1 cellular context compared by ENCODE assay signal in the genomic region with DNA sequence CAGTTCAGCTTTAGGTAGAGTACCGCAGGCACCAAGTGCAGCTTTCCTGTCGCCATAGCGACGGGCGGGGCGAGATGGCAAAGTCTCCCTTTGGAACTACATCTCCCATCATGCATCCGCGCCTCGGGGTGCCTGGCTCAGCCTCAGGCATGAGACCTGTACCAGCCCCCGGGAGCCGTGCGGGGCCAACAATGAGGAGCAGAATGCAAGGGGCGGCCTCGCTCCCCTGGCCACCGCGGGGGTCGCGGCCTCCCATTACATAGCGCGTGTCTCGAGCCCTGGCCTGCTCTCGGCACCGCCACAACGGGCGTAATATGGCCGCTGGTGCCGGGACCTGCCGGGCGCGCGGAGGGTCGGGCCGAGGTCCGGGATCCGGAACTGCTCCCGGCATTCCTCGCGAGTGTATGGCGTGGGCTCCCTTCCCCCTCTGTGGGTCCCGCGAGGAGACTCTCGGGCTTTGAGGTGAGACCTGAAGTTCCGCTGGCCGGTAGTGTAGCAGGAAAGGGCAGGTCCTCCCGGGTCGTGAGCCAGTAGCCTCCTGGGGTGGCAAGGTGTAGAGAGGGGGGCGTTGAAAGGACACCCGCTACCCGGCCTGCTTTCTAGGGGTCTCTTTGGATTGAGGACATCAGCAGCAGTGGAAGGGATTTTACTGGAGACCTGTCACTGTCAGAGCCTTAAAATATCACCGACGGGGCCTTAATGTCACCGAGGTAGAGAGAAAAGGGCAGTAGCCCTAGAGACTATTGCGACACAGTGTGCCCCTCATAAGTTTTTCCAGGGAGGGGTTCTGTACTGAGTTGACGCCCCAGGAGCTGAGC.
TF ChIP-seq lines count a peak whose summit lies in the region.

A gene with protein sequence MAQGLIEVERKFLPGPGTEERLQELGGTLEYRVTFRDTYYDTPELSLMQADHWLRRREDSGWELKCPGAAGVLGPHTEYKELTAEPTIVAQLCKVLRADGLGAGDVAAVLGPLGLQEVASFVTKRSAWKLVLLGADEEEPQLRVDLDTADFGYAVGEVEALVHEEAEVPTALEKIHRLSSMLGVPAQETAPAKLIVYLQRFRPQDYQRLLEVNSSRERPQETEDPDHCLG (plus strand): TSS at position 390 of the 818 bp plus-strand sequence. CDS start 487 bp downstream, outside the sequence.

TF ChIP-seq in HepG2, 621 proteins besides CTCF, POLR2A, EP300 and RAD21 (continued from another document and continues in another):
- TF ChIP-seq SMC3 (IDR thresholded peaks at IDR 0.05; ENCODE audit: low read length) (no peak; the same call in 1 of the 2 replicates), ZNF30 (CRISPR knock-in tag; IDR thresholded peaks at IDR 0.05) (peak; percentile 93), HOXD1 (CRISPR knock-in tag; IDR thresholded peaks at IDR 0.05) (peak; percentile 85; the same call in 1 of the 2 replicates), ZNF781 (CRISPR knock-in tag; IDR thresholded peaks at IDR 0.05; ENCODE audit: borderline replicate concordance, not compliant biosample characterization) (peak; percentile 99), ZFX (CRISPR knock-in tag; IDR thresholded peaks at IDR 0.05; ENCODE audit: low read depth) (peak; percentile 100), TSC22D2 (CRISPR knock-in tag; IDR thresholded peaks at IDR 0.05; ENCODE audit: borderline replicate concordance) (peak; percentile 97), PHF20 (CRISPR knock-in tag; IDR thresholded peaks at IDR 0.05) (peak; percentile 98), ZBTB4 (CRISPR knock-in tag; IDR thresholded peaks at IDR 0.05; ENCODE audit: borderline replicate concordance) (peak; percentile 93; the same call in 1 of the 2 replicates), FOSL1 (CRISPR knock-in tag; IDR thresholded peaks at IDR 0.05; ENCODE audit: borderline replicate concordance) (no peak; the same call in 1 of the 2 replicates), ZNF138 (CRISPR knock-in tag; IDR thresholded peaks at IDR 0.05; ENCODE audit: low read depth) (peak; percentile 98), ATF7 (IDR thresholded peaks at IDR 0.05) (no peak), ATF7 (CRISPR knock-in tag; IDR thresholded peaks at IDR 0.05) (peak; percentile 91; the same call in 1 of the 2 replicates), MTA1 (CRISPR knock-in tag; IDR thresholded peaks at IDR 0.05; ENCODE audit: borderline replicate concordance) (peak; percentile 98), FOXJ3 (CRISPR knock-in tag; IDR thresholded peaks at IDR 0.05; ENCODE audit: borderline replicate concordance) (peak; percentile 95), ZKSCAN1 (IDR thresholded peaks at IDR 0.05; ENCODE audit: low read length) (peak; percentile 57; the same call in 1 of the 2 replicates), SP140L (CRISPR knock-in tag; IDR thresholded peaks at IDR 0.05; ENCODE audit: borderline replicate concordance) (peak; percentile 93; the same call in 1 of the 2 replicates), ZNF337 (CRISPR knock-in tag; IDR thresholded peaks at IDR 0.05; ENCODE audit: borderline replicate concordance, low read depth) (peak; percentile 99; the same call in 1 of the 2 replicates), ZNF292 (CRISPR knock-in tag; IDR thresholded peaks at IDR 0.05; ENCODE audit: borderline replicate concordance, low read depth) (peak; percentile 79; the same call in 1 of the 2 replicates), PAWR (CRISPR knock-in tag; IDR thresholded peaks at IDR 0.05; ENCODE audit: borderline replicate concordance) (peak; percentile 99; the same call in 1 of the 2 replicates), ZNF850 (CRISPR knock-in tag; conservative IDR thresholded peaks at IDR 0.05) (peak; percentile 98), NRL (CRISPR knock-in tag; IDR thresholded peaks at IDR 0.05; ENCODE audit: borderline replicate concordance) (peak; percentile 100), SNAI1 (CRISPR knock-in tag; IDR thresholded peaks at IDR 0.05; ENCODE audit: borderline replicate concordance) (peak; percentile 98), IKZF1 (IDR thresholded peaks at IDR 0.05) (no peak), ZNF274 (CRISPR knock-in tag; IDR thresholded peaks at IDR 0.05) (peak; percentile 99), MAZ (IDR thresholded peaks at IDR 0.05; ENCODE audit: borderline replicate concordance, low read depth, low read length) (peak; percentile 72), MAZ (CRISPR knock-in tag; IDR thresholded peaks at IDR 0.05; ENCODE audit: low read depth) (peak; percentile 99), NR2F1 (CRISPR knock-in tag; IDR thresholded peaks at IDR 0.05) (peak in 1 of 2 experiments; percentile 40; a peak in 2 of 4 replicates), ZFAT (CRISPR knock-in tag; conservative IDR thresholded peaks at IDR 0.05) (0 out of 2 replicates have a peak, but pooled peaks have one; percentile 27), KMT2A (CRISPR knock-in tag; IDR thresholded peaks at IDR 0.05) (peak; percentile 92), KDM1A (CRISPR knock-in tag; IDR thresholded peaks at IDR 0.05) (peak; percentile 59), HDAC6 (IDR thresholded peaks at IDR 0.05; ENCODE audit: low read depth, low read length) (no peak), ZNF777 (CRISPR knock-in tag; IDR thresholded peaks at IDR 0.05) (peak; percentile 85), IKZF4 (CRISPR knock-in tag; IDR thresholded peaks at IDR 0.05; ENCODE audit: borderline replicate concordance, low read depth, not compliant biosample characterization) (peak; percentile 99), RARA (CRISPR knock-in tag; IDR thresholded peaks at IDR 0.05) (peak; percentile 72), ZFP90 (CRISPR knock-in tag; IDR thresholded peaks at IDR 0.05; ENCODE audit: borderline replicate concordance) (peak; percentile 98), IRX3 (CRISPR knock-in tag; IDR thresholded peaks at IDR 0.05; ENCODE audit: borderline replicate concordance, low read depth) (peak; percentile 95; the same call in 1 of the 2 replicates), TOPORS (CRISPR knock-in tag; IDR thresholded peaks at IDR 0.05) (peak; percentile 99), ZNF530 (CRISPR knock-in tag; IDR thresholded peaks at IDR 0.05; ENCODE audit: low read depth) (no peak), ZNF510 (CRISPR knock-in tag; IDR thresholded peaks at IDR 0.05; ENCODE audit: low read depth) (peak; percentile 87), TERF1 (CRISPR knock-in tag; IDR thresholded peaks at IDR 0.05) (no peak), PTBP1 (IDR thresholded peaks at IDR 0.05; ENCODE audit: low read depth, low read length, poor library complexity, severe bottlenecking) (peak; percentile 72)
- TF ChIP-seq, protein P1, sequence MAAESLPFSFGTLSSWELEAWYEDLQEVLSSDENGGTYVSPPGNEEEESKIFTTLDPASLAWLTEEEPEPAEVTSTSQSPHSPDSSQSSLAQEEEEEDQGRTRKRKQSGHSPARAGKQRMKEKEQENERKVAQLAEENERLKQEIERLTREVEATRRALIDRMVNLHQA (CRISPR knock-in tag; IDR thresholded peaks at IDR 0.05), result peak; percentile 66; the same call in 1 of the 2 replicates
- TF ChIP-seq, protein P2, sequence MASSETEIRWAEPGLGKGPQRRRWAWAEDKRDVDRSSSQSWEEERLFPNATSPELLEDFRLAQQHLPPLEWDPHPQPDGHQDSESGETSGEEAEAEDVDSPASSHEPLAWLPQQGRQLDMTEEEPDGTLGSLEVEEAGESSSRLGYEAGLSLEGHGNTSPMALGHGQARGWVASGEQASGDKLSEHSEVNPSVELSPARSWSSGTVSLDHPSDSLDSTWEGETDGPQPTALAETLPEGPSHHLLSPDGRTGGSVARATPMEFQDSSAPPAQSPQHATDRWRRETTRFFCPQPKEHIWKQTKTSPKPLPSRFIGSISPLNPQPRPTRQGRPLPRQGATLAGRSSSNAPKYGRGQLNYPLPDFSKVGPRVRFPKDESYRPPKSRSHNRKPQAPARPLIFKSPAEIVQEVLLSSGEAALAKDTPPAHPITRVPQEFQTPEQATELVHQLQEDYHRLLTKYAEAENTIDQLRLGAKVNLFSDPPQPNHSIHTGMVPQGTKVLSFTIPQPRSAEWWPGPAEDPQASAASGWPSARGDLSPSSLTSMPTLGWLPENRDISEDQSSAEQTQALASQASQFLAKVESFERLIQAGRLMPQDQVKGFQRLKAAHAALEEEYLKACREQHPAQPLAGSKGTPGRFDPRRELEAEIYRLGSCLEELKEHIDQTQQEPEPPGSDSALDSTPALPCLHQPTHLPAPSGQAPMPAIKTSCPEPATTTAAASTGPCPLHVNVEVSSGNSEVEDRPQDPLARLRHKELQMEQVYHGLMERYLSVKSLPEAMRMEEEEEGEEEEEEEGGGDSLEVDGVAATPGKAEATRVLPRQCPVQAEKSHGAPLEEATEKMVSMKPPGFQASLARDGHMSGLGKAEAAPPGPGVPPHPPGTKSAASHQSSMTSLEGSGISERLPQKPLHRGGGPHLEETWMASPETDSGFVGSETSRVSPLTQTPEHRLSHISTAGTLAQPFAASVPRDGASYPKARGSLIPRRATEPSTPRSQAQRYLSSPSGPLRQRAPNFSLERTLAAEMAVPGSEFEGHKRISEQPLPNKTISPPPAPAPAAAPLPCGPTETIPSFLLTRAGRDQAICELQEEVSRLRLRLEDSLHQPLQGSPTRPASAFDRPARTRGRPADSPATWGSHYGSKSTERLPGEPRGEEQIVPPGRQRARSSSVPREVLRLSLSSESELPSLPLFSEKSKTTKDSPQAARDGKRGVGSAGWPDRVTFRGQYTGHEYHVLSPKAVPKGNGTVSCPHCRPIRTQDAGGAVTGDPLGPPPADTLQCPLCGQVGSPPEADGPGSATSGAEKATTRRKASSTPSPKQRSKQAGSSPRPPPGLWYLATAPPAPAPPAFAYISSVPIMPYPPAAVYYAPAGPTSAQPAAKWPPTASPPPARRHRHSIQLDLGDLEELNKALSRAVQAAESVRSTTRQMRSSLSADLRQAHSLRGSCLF (CRISPR knock-in tag; IDR thresholded peaks at IDR 0.05; ENCODE audit: borderline replicate concordance), result peak; percentile 88
- TF ChIP-seq, protein P3, sequence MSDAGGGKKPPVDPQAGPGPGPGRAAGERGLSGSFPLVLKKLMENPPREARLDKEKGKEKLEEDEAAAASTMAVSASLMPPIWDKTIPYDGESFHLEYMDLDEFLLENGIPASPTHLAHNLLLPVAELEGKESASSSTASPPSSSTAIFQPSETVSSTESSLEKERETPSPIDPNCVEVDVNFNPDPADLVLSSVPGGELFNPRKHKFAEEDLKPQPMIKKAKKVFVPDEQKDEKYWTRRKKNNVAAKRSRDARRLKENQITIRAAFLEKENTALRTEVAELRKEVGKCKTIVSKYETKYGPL (CRISPR knock-in tag; IDR thresholded peaks at IDR 0.05), result peak; percentile 62
- TF ChIP-seq, protein P4, sequence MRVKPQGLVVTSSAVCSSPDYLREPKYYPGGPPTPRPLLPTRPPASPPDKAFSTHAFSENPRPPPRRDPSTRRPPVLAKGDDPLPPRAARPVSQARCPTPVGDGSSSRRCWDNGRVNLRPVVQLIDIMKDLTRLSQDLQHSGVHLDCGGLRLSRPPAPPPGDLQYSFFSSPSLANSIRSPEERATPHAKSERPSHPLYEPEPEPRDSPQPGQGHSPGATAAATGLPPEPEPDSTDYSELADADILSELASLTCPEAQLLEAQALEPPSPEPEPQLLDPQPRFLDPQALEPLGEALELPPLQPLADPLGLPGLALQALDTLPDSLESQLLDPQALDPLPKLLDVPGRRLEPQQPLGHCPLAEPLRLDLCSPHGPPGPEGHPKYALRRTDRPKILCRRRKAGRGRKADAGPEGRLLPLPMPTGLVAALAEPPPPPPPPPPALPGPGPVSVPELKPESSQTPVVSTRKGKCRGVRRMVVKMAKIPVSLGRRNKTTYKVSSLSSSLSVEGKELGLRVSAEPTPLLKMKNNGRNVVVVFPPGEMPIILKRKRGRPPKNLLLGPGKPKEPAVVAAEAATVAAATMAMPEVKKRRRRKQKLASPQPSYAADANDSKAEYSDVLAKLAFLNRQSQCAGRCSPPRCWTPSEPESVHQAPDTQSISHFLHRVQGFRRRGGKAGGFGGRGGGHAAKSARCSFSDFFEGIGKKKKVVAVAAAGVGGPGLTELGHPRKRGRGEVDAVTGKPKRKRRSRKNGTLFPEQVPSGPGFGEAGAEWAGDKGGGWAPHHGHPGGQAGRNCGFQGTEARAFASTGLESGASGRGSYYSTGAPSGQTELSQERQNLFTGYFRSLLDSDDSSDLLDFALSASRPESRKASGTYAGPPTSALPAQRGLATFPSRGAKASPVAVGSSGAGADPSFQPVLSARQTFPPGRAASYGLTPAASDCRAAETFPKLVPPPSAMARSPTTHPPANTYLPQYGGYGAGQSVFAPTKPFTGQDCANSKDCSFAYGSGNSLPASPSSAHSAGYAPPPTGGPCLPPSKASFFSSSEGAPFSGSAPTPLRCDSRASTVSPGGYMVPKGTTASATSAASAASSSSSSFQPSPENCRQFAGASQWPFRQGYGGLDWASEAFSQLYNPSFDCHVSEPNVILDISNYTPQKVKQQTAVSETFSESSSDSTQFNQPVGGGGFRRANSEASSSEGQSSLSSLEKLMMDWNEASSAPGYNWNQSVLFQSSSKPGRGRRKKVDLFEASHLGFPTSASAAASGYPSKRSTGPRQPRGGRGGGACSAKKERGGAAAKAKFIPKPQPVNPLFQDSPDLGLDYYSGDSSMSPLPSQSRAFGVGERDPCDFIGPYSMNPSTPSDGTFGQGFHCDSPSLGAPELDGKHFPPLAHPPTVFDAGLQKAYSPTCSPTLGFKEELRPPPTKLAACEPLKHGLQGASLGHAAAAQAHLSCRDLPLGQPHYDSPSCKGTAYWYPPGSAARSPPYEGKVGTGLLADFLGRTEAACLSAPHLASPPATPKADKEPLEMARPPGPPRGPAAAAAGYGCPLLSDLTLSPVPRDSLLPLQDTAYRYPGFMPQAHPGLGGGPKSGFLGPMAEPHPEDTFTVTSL (CRISPR knock-in tag; IDR thresholded peaks at IDR 0.05; ENCODE audit: borderline replicate concordance), result peak; percentile 93
